Comparison of ENCODE assay signal across 22 cellular contexts in the genomic region with DNA sequence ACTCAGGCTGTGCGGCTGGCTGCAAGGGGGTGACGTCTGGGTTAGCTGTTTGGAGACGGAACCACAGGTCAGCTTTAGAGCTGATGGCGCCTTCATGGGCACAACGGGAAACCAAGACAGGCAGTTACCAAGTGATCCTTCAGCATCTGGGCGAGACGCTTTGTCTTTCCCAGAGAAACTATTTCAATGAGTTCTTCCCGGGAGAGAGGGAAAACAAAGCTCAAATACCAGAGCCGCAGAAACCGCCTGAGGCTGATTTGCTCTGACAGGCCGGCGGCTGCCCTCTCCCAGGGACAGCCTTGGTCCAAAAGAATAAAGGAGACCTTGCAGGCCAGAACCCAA.
DNase-seq lines count a peak whose midpoint lies in the region; ATAC-seq, FAIRE-seq and TF ChIP-seq lines count a peak whose summit lies in the region.
"Had no signal": no experiment of that assay in that cellular context is flagged by ENCODE, and none has a peak within 500 bp of the region (broad histone marks: within the 10 kb centered on the region; RNA-seq: fewer than 3 reads in every experiment).

No MANE protein-coding gene starts in this region.

- H3K56ac ChIP-seq in H9 (ENCODE audit: insufficient read length, low read depth, low read length) = no peak overlapping the region

- no peaks in the 10 kb centered on the region for H3K9me2 ChIP-seq in MM.1S (replicated peaks; ENCODE audit: insufficient read depth, low read length)

- H2BK5ac ChIP-seq in H9 (ENCODE audit: insufficient read length, low read length) = no peak overlapping the region

- no peak overlapping the region for H4K91ac ChIP-seq in H9 (ENCODE audit: insufficient read length, low read depth, low read length)

- peaks cover 13 to 18% of the 10 kb centered on the region in 2 experiments; a peak in 3 of 4 replicates for H3K4me1 Mint-ChIP-seq in H9
- H3K4me1 Mint-ChIP-seq in brain = peaks cover 64% of the 10 kb centered on the region
- peaks cover 6% of the 10 kb centered on the region for H3K4me1 Mint-ChIP-seq in activated T-helper 17 cell treated with anti-CD3 and anti-CD28 coated beads, Interleukin-2, amount 50 U/mL, for 72 hours

- H2BK20ac ChIP-seq in H9 (ENCODE audit: low read depth, low read length, poor library complexity, severe bottlenecking) = no peak overlapping the region

- H3K4me2 ChIP-seq in H9 (ENCODE audit: insufficient read depth, insufficient read length, low read length) (no peak overlapping the region), MM.1S (ENCODE audit: low read depth, low read length) (no peak overlapping the region)
- H3K4me2 ChIP-seq: PC-9 had no signal

- H3K9me3 ChIP-seq in H9 (ENCODE audit: control insufficient read depth, low read depth, low read length) (no peaks in the 10 kb centered on the region), kidney (ENCODE audit: control insufficient read depth in 1 of 2, low read length in 2 of 2) (no peaks in the 10 kb centered on the region), neutrophil (no peaks in the 10 kb centered on the region), tibial artery (no peaks in the 10 kb centered on the region), MM.1S (replicated peaks; ENCODE audit: insufficient read depth, low read length) (no peaks in the 10 kb centered on the region)
- H3K9me3 ChIP-seq: heart right ventricle, SJSA1, stomach had no signal

- H3K4me3 Mint-ChIP-seq in H9 (no peak overlapping the region), brain (peak overlapping the region in 1 of 5 experiments; percentile 33)
- H3K4me3 Mint-ChIP-seq in activated T-helper 17 cell treated with anti-CD3 and anti-CD28 coated beads, Interleukin-2, amount 50 U/mL, for 72 hours = no peak overlapping the region
- H3K4me3 Mint-ChIP-seq: activated naive CD8-positive, alpha-beta T cell treated with anti-CD3 and anti-CD28 coated beads for 36 hours; effector memory CD8-positive, alpha-beta T cell had no signal

- no peak overlapping the region for H2BK120ac ChIP-seq in H9 (ENCODE audit: low read depth, low read length, poor library complexity, severe bottlenecking)

- H3K27ac Mint-ChIP-seq in H9 (peak overlapping the region in 1 of 3 experiments; percentile 35; a peak in 1 of 7 replicates), brain (peak overlapping the region in 4 of 5 experiments; percentile 7 to 68 (median 57))
- no peak overlapping the region for H3K27ac Mint-ChIP-seq in activated T-helper 17 cell treated with anti-CD3 and anti-CD28 coated beads, Interleukin-2, amount 50 U/mL, for 72 hours
- H3K27ac Mint-ChIP-seq: activated naive CD8-positive, alpha-beta T cell treated with anti-CD3 and anti-CD28 coated beads for 36 hours had no signal

- H3K9me3 Mint-ChIP-seq in H9 (no peaks in the 10 kb centered on the region), brain (no peaks in the 10 kb centered on the region)
- no peaks in the 10 kb centered on the region for H3K9me3 Mint-ChIP-seq in activated T-helper 17 cell treated with anti-CD3 and anti-CD28 coated beads, Interleukin-2, amount 50 U/mL, for 72 hours
- H3K9me3 Mint-ChIP-seq: activated naive CD8-positive, alpha-beta T cell treated with anti-CD3 and anti-CD28 coated beads for 36 hours; effector memory CD8-positive, alpha-beta T cell had no signal

- ATAC-seq in activated T-helper 17 cell treated with anti-CD3 and anti-CD28 coated beads, Interleukin-2, amount 50 U/mL, for 72 hours (replicated peaks) = no peak
- ATAC-seq: effector memory CD8-positive, alpha-beta T cell; heart right ventricle had no signal

- H3K14ac ChIP-seq in H9 (ENCODE audit: insufficient read depth, low read length) = peak overlapping the region; percentile 57; the same call in 1 of the 2 replicates

- TF ChIP-seq CTCF in H9 (conservative IDR thresholded peaks at IDR 0.05) (no peak), brain (conservative IDR thresholded peaks at IDR 0.05) (no peak), kidney (IDR thresholded peaks at IDR 0.05; ENCODE audit: borderline replicate concordance, extremely low read depth, insufficient read depth) (no peak), neutrophil (IDR thresholded peaks at IDR 0.05) (no peak), tibial artery (IDR thresholded peaks at IDR 0.05) (no peak), MM.1S (IDR thresholded peaks at IDR 0.05; ENCODE audit: low read length) (no peak)

- no peaks in the 10 kb centered on the region for H3K27me3 ChIP-seq in H9 (ENCODE audit: insufficient read depth, low read length)
- no peaks in the 10 kb centered on the region for H3K27me3 ChIP-seq in neutrophil
- no peaks in the 10 kb centered on the region for H3K27me3 ChIP-seq in tibial artery
- no peaks in the 10 kb centered on the region for H3K27me3 ChIP-seq in MM.1S (replicated peaks; ENCODE audit: insufficient read depth, low read length)
- H3K27me3 ChIP-seq: heart right ventricle, SJSA1, stomach had no signal

- no peak overlapping the region for H2AK5ac ChIP-seq in H9 (ENCODE audit: insufficient read length, low read length)

- H3K79me1 ChIP-seq in H9 (ENCODE audit: insufficient read depth, low read depth, low read length, poor library complexity, severe bottlenecking) = no peaks in the 10 kb centered on the region

- H2BK15ac ChIP-seq in H9 (ENCODE audit: low read depth, low read length) = no peak overlapping the region

- no peak overlapping the region for H2BK12ac ChIP-seq in H9 (ENCODE audit: insufficient read length, low read depth, low read length)

- WGBS in H9 (ENCODE audit: extremely low coverage, insufficient read length, low lambda C conversion rate) = no CpG with 5 or more reads among the region's 12 CpGs

- no peak overlapping the region for H2AFZ ChIP-seq in H9 (ENCODE audit: low read length)
- H2AFZ ChIP-seq in MM.1S (ENCODE audit: low read length) = no peak overlapping the region
- H2AFZ ChIP-seq: PC-9 had no signal

- intact Hi-C loops in kidney (cut with DNase I) = loop anchor here (10.0 kb wide), 1 partner anchor 350 kb away; no protein-coding TSS in a partner anchor
- intact Hi-C loops in tibial artery (cut with DNase I; ENCODE audit: low total_unique reads) = no loop called here

- H3K9ac ChIP-seq in H9 (ENCODE audit: extremely low read depth, insufficient read length, low read length) = no peak overlapping the region
- peak overlapping the region in 1 of 2 donors; percentile 77 for H3K9ac ChIP-seq in kidney (ENCODE audit: low read length in 2 of 2)
- no peak overlapping the region for H3K9ac ChIP-seq in MM.1S (ENCODE audit: low read length)

- peak overlapping the region; percentile 43 to 61 for H3K4me3 ChIP-seq in kidney (ENCODE audit: low read length in 2 of 2)
- no peak overlapping the region for H3K4me3 ChIP-seq in neutrophil (ENCODE audit: low read depth in 1 of 2, low read length in 1 of 2)
- no peak overlapping the region for H3K4me3 ChIP-seq in tibial artery
- no peak overlapping the region for H3K4me3 ChIP-seq in MM.1S (ENCODE audit: low read length)
- H3K4me3 ChIP-seq: heart right ventricle, PC-9, SJSA1, stomach had no signal

- FAIRE-seq in kidney (lab: Jason Lieb, UNC) = no peak
- FAIRE-seq: H54, keratinocyte, urothelium cell line had no signal

- no peaks in the 10 kb centered on the region for H3K23me2 ChIP-seq in H9 (ENCODE audit: insufficient read length, low read depth, low read length, poor library complexity, severe bottlenecking)

- no peaks in the 10 kb centered on the region for H3F3A ChIP-seq in MM.1S (ENCODE audit: insufficient read depth, low read length)

- H3K4me1 ChIP-seq in H9 (ENCODE audit: insufficient read depth, low read length) = no peaks in the 10 kb centered on the region
- H3K4me1 ChIP-seq in kidney (ENCODE audit: control insufficient read depth in 1 of 2, insufficient read depth in 1 of 2, low read depth in 1 of 2, low read length in 2 of 2) = peaks cover 45 to 82% of the 10 kb centered on the region in 2 donors
- peaks cover 31 to 44% of the 10 kb centered on the region in 2 experiments for H3K4me1 ChIP-seq in neutrophil (ENCODE audit: control insufficient read depth in 1 of 2, insufficient read depth in 1 of 2, low read depth in 1 of 2, low read length in 1 of 2)
- peaks cover 0 to 3% (median 0%) of the 10 kb centered on the region in 4 donors for H3K4me1 ChIP-seq in tibial artery
- H3K4me1 ChIP-seq in MM.1S (ENCODE audit: low read length) = no peaks in the 10 kb centered on the region

- no peak overlapping the region for H4K8ac ChIP-seq in H9 (replicated peaks; ENCODE audit: insufficient read length, low read depth, low read length)

- H3K18ac ChIP-seq in H9 (ENCODE audit: insufficient read length, low read depth, low read length) = peak overlapping the region; percentile 50

- H4K5ac ChIP-seq in H9 (ENCODE audit: insufficient read length, low read depth, low read length) = no peak overlapping the region

- H3K23ac ChIP-seq in H9 (ENCODE audit: insufficient read length, low read depth, low read length) = no peak overlapping the region

- H3K4ac ChIP-seq in H9 (ENCODE audit: low read depth, low read length) = no peak overlapping the region

- H4K20me1 ChIP-seq in H9 (ENCODE audit: control insufficient read depth, insufficient read depth, insufficient read length) (no peaks in the 10 kb centered on the region), MM.1S (ENCODE audit: insufficient read depth, low read length) (no peaks in the 10 kb centered on the region)

- H3K36me3 ChIP-seq in kidney (ENCODE audit: control insufficient read depth in 1 of 2, insufficient read depth in 2 of 2, low read length in 2 of 2) = no peaks in the 10 kb centered on the region
- H3K36me3 ChIP-seq in neutrophil = no peaks in the 10 kb centered on the region
- H3K36me3 ChIP-seq in tibial artery = no peaks in the 10 kb centered on the region
- H3K36me3 ChIP-seq in MM.1S (replicated peaks; ENCODE audit: insufficient read depth, low read length) = no peaks in the 10 kb centered on the region
- H3K36me3 ChIP-seq: heart right ventricle, SJSA1, stomach had no signal

- H3T11ph ChIP-seq in H9 (ENCODE audit: low read length) = no peak overlapping the region

- DNase-seq in H9 = peak; percentile 55
- peak; percentile 66 for DNase-seq in kidney
- no peak for DNase-seq in tibial artery
- DNase-seq in cerebellum (ENCODE audit: low spot score) = no peak
- DNase-seq in MM.1S = no peak
- DNase-seq: activated CD4-positive, CD25-positive, alpha-beta regulatory T cell; activated naive CD8-positive, alpha-beta T cell treated with anti-CD3 and anti-CD28 coated beads for 36 hours; caudate nucleus; effector memory CD8-positive, alpha-beta T cell; heart right ventricle; NCI-H1417; stimulated activated CD4-positive, alpha-beta T cell treated with anti-CD3 and anti-CD28 coated beads, Interleukin-2, amount 100 ng/mL, for 24 hours; stomach; T-helper 2 cell had no signal

- H3K27ac ChIP-seq in H9 (ENCODE audit: insufficient read length, low read depth, low read length) = no peak overlapping the region
- peak overlapping the region; percentile 84 to 90 for H3K27ac ChIP-seq in kidney (ENCODE audit: low read depth in 2 of 2, low read length in 2 of 2)
- peak overlapping the region; percentile 48 for H3K27ac ChIP-seq in neutrophil
- H3K27ac ChIP-seq in tibial artery = no peak overlapping the region
- H3K27ac ChIP-seq in MM.1S (ENCODE audit: low read length) = no peak overlapping the region
- H3K27ac ChIP-seq: PC-9, SJSA1 had no signal

- H3K79me2 ChIP-seq in H9 (ENCODE audit: insufficient read depth, low read length) (no peaks in the 10 kb centered on the region), MM.1S (ENCODE audit: low read length) (no peaks in the 10 kb centered on the region)

- H3K27me3 Mint-ChIP-seq in H9 (ENCODE audit: low read depth) (peaks cover 2% of the 10 kb centered on the region; the same call in 1 of the 2 replicates), brain (peaks cover 4% of the 10 kb centered on the region)
- no peaks in the 10 kb centered on the region for H3K27me3 Mint-ChIP-seq in activated T-helper 17 cell treated with anti-CD3 and anti-CD28 coated beads, Interleukin-2, amount 50 U/mL, for 72 hours
- H3K27me3 Mint-ChIP-seq: activated naive CD8-positive, alpha-beta T cell treated with anti-CD3 and anti-CD28 coated beads for 36 hours; effector memory CD8-positive, alpha-beta T cell had no signal

- H3K36me3 Mint-ChIP-seq in H9 (ENCODE audit: insufficient read depth in 1 of 3, low read depth in 3 of 3) (no peaks in the 10 kb centered on the region), brain (no peaks in the 10 kb centered on the region)
- no peaks in the 10 kb centered on the region for H3K36me3 Mint-ChIP-seq in activated T-helper 17 cell treated with anti-CD3 and anti-CD28 coated beads, Interleukin-2, amount 50 U/mL, for 72 hours (ENCODE audit: low read depth)
- H3K36me3 Mint-ChIP-seq: activated naive CD8-positive, alpha-beta T cell treated with anti-CD3 and anti-CD28 coated beads for 36 hours had no signal

Comparison
In these comparisons a context has a peak if more than half of its experiments do, and no peak if none do; other contexts are left out.
1. DNase-seq: peak in H9 (single experiment) and kidney (single experiment); none in tibial artery (0 of 2), cerebellum (single experiment) and MM.1S (single experiment).
2. H3K27ac ChIP-seq: peak in kidney (2 of 2) and neutrophil (single experiment); none in H9 (single experiment), tibial artery (0 of 2) and MM.1S (single experiment).
3. H3K4me3 ChIP-seq: peak in kidney (2 of 2); none in neutrophil (0 of 2), tibial artery (0 of 2) and MM.1S (single experiment).